Comparison of ENCODE assay signal across 13 cellular contexts in the genomic region with DNA sequence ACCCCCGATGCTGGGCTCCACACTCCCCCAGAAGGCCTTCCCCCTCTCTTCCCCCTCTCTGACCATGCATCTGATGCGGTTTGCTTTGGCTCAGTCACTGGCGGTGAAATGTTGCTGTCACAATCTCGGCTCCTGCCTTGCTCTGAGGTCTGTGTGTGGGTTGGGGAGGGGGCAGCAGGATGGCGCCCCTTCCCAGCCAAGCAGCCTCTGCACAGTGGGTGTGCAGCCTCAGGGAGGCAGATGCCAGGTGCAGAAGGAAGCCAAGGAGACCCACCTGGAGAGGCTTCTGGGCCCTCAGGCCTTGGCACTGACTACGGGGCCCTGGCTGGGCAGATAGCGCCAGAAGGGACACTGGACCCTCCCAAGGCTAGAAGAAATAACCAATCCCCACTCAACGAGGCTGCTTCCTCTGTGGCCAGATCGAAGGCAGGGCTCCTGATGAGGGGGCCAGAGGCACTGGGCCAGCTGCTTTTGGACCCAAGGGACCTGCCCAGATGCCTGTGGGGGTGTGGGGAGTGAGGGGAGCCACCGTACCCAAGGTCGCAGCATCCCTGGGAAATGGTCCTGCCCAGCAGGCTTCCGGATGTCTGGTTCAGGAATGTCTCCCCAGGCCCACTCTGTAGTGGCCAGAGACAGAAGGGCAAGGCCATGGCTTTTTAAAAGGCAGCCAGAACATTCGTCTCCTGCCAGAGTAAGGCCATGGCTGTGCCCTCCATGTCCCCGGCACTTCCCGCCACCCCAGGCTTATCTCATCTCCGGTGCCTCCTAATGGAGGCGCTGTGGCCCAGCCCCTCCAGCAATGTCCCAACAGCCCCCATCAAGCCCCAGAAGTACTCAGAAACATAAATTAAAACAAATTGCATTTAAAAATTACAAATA. TPM values are rescaled to one million over a fixed set of nuclear protein-coding genes. Genes with fewer than 3 reads are reported as not detected.
DNase-seq lines count a peak whose midpoint lies in the region; ATAC-seq and TF ChIP-seq lines count a peak whose summit lies in the region.
"Had no signal": no experiment of that assay in that cellular context is flagged by ENCODE, and none has a peak within 500 bp of the region (broad histone marks: within the 10 kb centered on the region; RNA-seq: fewer than 3 reads in every experiment).

No MANE protein-coding gene starts in this region.

- H4K20me1 ChIP-seq in hepatocyte (ENCODE audit: insufficient read depth, poor library complexity, severe bottlenecking) = no peaks in the 10 kb centered on the region

- TF ChIP-seq CTCF in HEK293 (tag by site-specific recombination; IDR thresholded peaks at IDR 0.05) (no peak), hepatocyte (IDR thresholded peaks at IDR 0.05; ENCODE audit: poor library complexity) (no peak), GM10266 (IDR thresholded peaks at IDR 0.05; ENCODE audit: control insufficient read depth, insufficient read depth, low read depth, missing control alignments) (no peak)

- H3K9me2 ChIP-seq in hepatocyte (replicated peaks; ENCODE audit: insufficient read depth) = no peaks in the 10 kb centered on the region

- H3K4me3 ChIP-seq in HEK293 (ENCODE audit: low read depth, low read length) (no peak overlapping the region), hepatocyte (no peak overlapping the region)

- H3K4me1 ChIP-seq in HEK293 (ENCODE audit: control insufficient read depth, insufficient read depth, low read length) (peaks cover 5% of the 10 kb centered on the region; the same call in 1 of the 2 replicates), hepatocyte (ENCODE audit: insufficient read depth) (peaks cover 61% of the 10 kb centered on the region)

- peaks cover 75% of the 10 kb centered on the region for H3K79me2 ChIP-seq in hepatocyte

- CTCF ChIA-PET in HEK293 (lab: Yijun Ruan, JAX) = interaction anchor here (1.1 kb wide), 1 partner anchor 22 kb away, joined by 3 read pairs; no protein-coding TSS in a partner anchor

- WGBS in adipose tissue, 3 donors = 40 to 49% (median 44%) methylated on average over 17 of the region's 17 CpGs
- 70% methylated on average over 16 of the region's 17 CpGs for WGBS in hepatocyte (ENCODE audit: low lambda C conversion rate, missing lambda C conversion rate)

- no peaks in the 10 kb centered on the region for H3K27me3 ChIP-seq in hepatocyte

- DNase-seq in hepatocyte (ENCODE audit: low spot score) (peak; percentile 35), sciatic nerve (ENCODE audit: low spot score) (peak; percentile 64), GM10266 (ENCODE audit: extremely low spot score) (no peak), HPDE6-E6E7 (ENCODE audit: extremely low spot score) (no peak), T-helper 2 cell (no peak)
- DNase-seq: activated CD8-positive, alpha-beta memory T cell treated with anti-CD3 and anti-CD28 coated beads, Interleukin-2, amount 50 U/mL, for 4 hours; NCI-H1436 treated with DMSO at 0.1 percent for 48 hours; NK-92 treated with Interleukin-12 subunit alpha and Interleukin-12 subunit beta, amount 100 ng/mL, for 24 hours; T-helper 9 cell had no signal

- POLR2A ChIA-PET in HEK293 (lab: Yijun Ruan, JAX) = no interaction called here

- H2AFZ ChIP-seq in hepatocyte = no peak overlapping the region

- H3K36me3 ChIP-seq in HEK293 (ENCODE audit: control insufficient read depth in 2 of 2, insufficient read depth in 1 of 2, low read length in 2 of 2) = no peaks in the 10 kb centered on the region
- H3K36me3 ChIP-seq in hepatocyte (replicated peaks; ENCODE audit: insufficient read depth, low read depth) = no peaks in the 10 kb centered on the region

- H3K9me3 ChIP-seq in HEK293 (ENCODE audit: control insufficient read depth, insufficient read depth, low read depth, low read length) (no peaks in the 10 kb centered on the region), hepatocyte (ENCODE audit: low read depth) (no peaks in the 10 kb centered on the region)

- ATAC-seq in sciatic nerve (peak; percentile 20), GM21825 (IDR thresholded peaks at IDR 0.05; ENCODE audit: unreplicated experiment) (no peak)

- intact Hi-C loops in sciatic nerve (cut with DNase I) = no loop called here

- H3K4me2 ChIP-seq in hepatocyte = peak overlapping the region; percentile 92

- peak overlapping the region; percentile 32; the same call in 1 of the 2 replicates for H3K27ac ChIP-seq in HEK293 (ENCODE audit: extremely low read depth, low read depth, low read length)
- peak overlapping the region; percentile 32 for H3K27ac ChIP-seq in adipose tissue (ENCODE audit: low read depth, low read length)
- H3K27ac ChIP-seq in hepatocyte = peak overlapping the region; percentile 99
- H3K27ac ChIP-seq: HL-60 had no signal

TF ChIP-seq in HEK293, 187 proteins besides CTCF, POLR2A, EP300 and RAD21 (continues in another document):
- TF ChIP-seq ZXDB (tag by site-specific recombination; IDR thresholded peaks at IDR 0.05) (no peak), HOXC10 (CRISPR knock-in tag; IDR thresholded peaks at IDR 0.05) (no peak), SCRT1 (tag by site-specific recombination; IDR thresholded peaks at IDR 0.05; ENCODE audit: borderline replicate concordance) (no peak), HOXD13 (CRISPR knock-in tag; IDR thresholded peaks at IDR 0.05; ENCODE audit: borderline replicate concordance) (no peak), ZNF302 (tag by site-specific recombination; IDR thresholded peaks at IDR 0.05; ENCODE audit: low read depth) (no peak), ZFP3 (tag by site-specific recombination; IDR thresholded peaks at IDR 0.05; ENCODE audit: low read depth) (no peak), ZBTB8A (tag by site-specific recombination; IDR thresholded peaks at IDR 0.05) (0 out of 2 replicates have a peak, but pooled peaks have one; percentile 4)
- TF ChIP-seq, protein P1, sequence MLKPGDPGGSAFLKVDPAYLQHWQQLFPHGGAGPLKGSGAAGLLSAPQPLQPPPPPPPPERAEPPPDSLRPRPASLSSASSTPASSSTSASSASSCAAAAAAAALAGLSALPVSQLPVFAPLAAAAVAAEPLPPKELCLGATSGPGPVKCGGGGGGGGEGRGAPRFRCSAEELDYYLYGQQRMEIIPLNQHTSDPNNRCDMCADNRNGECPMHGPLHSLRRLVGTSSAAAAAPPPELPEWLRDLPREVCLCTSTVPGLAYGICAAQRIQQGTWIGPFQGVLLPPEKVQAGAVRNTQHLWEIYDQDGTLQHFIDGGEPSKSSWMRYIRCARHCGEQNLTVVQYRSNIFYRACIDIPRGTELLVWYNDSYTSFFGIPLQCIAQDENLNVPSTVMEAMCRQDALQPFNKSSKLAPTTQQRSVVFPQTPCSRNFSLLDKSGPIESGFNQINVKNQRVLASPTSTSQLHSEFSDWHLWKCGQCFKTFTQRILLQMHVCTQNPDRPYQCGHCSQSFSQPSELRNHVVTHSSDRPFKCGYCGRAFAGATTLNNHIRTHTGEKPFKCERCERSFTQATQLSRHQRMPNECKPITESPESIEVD (tag by site-specific recombination; IDR thresholded peaks at IDR 0.05) = no peak
- TF ChIP-seq, protein P2, sequence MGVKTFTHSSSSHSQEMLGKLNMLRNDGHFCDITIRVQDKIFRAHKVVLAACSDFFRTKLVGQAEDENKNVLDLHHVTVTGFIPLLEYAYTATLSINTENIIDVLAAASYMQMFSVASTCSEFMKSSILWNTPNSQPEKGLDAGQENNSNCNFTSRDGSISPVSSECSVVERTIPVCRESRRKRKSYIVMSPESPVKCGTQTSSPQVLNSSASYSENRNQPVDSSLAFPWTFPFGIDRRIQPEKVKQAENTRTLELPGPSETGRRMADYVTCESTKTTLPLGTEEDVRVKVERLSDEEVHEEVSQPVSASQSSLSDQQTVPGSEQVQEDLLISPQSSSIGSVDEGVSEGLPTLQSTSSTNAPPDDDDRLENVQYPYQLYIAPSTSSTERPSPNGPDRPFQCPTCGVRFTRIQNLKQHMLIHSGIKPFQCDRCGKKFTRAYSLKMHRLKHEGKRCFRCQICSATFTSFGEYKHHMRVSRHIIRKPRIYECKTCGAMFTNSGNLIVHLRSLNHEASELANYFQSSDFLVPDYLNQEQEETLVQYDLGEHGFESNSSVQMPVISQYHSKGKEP (tag by site-specific recombination; IDR thresholded peaks at IDR 0.05) = no peak
- TF ChIP-seq, protein P3, sequence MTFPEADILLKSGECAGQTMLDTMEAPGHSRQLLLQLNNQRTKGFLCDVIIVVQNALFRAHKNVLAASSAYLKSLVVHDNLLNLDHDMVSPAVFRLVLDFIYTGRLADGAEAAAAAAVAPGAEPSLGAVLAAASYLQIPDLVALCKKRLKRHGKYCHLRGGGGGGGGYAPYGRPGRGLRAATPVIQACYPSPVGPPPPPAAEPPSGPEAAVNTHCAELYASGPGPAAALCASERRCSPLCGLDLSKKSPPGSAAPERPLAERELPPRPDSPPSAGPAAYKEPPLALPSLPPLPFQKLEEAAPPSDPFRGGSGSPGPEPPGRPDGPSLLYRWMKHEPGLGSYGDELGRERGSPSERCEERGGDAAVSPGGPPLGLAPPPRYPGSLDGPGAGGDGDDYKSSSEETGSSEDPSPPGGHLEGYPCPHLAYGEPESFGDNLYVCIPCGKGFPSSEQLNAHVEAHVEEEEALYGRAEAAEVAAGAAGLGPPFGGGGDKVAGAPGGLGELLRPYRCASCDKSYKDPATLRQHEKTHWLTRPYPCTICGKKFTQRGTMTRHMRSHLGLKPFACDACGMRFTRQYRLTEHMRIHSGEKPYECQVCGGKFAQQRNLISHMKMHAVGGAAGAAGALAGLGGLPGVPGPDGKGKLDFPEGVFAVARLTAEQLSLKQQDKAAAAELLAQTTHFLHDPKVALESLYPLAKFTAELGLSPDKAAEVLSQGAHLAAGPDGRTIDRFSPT (tag by site-specific recombination; IDR thresholded peaks at IDR 0.05) = no peak
- TF ChIP-seq, protein P4, sequence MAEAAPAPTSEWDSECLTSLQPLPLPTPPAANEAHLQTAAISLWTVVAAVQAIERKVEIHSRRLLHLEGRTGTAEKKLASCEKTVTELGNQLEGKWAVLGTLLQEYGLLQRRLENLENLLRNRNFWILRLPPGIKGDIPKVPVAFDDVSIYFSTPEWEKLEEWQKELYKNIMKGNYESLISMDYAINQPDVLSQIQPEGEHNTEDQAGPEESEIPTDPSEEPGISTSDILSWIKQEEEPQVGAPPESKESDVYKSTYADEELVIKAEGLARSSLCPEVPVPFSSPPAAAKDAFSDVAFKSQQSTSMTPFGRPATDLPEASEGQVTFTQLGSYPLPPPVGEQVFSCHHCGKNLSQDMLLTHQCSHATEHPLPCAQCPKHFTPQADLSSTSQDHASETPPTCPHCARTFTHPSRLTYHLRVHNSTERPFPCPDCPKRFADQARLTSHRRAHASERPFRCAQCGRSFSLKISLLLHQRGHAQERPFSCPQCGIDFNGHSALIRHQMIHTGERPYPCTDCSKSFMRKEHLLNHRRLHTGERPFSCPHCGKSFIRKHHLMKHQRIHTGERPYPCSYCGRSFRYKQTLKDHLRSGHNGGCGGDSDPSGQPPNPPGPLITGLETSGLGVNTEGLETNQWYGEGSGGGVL (tag by site-specific recombination; IDR thresholded peaks at IDR 0.05) = peak; percentile 86

RNA-seq across cellular contexts. Expression of a gene that starts 43.4 kb away (rescaled TPM):
- polyA plus RNA-seq in adipose tissue (100 to 1,000 TPM in 1 of 3 donors, 10 to 100 TPM in 2; 40.7 to 115 (median 80.2) TPM), hepatocyte (123 and 124 TPM in 2 replicates)
- total RNA-seq in hepatocyte (71.3 and 91.4 TPM in 2 replicates), sciatic nerve (61.6 TPM)

RNA-seq across cellular contexts. Expression of a gene that starts 56.7 kb away (rescaled TPM):
- 10 to 100 TPM in 2 of 3 donors, 1 to 10 TPM in 1; 5.6 to 14.4 (median 12.9) TPM for polyA plus RNA-seq in adipose tissue
- 6.6 and 8.6 TPM in 2 replicates for total RNA-seq in hepatocyte
- polyA plus RNA-seq in hepatocyte = 6.4 and 7.9 TPM in 2 replicates
- total RNA-seq in sciatic nerve = 47.8 TPM

Comparison
In these comparisons a context has a peak if more than half of its experiments do, and no peak if none do; other contexts are left out.
1. H3K27ac ChIP-seq: peak in every context shown above with its lines; median percentile 99 in hepatocyte; 32 in HEK293; 32 in adipose tissue.
2. DNase-seq: peak in hepatocyte (single experiment) and sciatic nerve (single experiment); none in GM10266 (single experiment), HPDE6-E6E7 (single experiment) and T-helper 2 cell (0 of 5).